In genomic region chr2:102703748-102704147, GRCh38 we compare ENCODE assay signal across 8 cellular contexts. TPM values are rescaled to one million over a fixed set of nuclear protein-coding genes. Genes with fewer than 3 reads are reported as not detected.
DNase-seq lines count a peak whose midpoint lies in the region; ATAC-seq and TF ChIP-seq lines count a peak whose summit lies in the region.

No MANE protein-coding gene starts in this region.

- no peak overlapping the region for H3K4me3 Mint-ChIP-seq in nephron
- no peak overlapping the region for H3K4me3 Mint-ChIP-seq in activated naive CD8-positive, alpha-beta T cell treated with anti-CD3 and anti-CD28 coated beads, Interleukin-2, amount 50 U/mL, for 24 hours

- no peak overlapping the region for H3K27ac Mint-ChIP-seq in nephron
- no peak overlapping the region for H3K27ac Mint-ChIP-seq in activated naive CD8-positive, alpha-beta T cell treated with anti-CD3 and anti-CD28 coated beads, Interleukin-2, amount 50 U/mL, for 24 hours

- H3K4me3 ChIP-seq in cardiac fibroblast (replicated peaks in 1 of 2; ENCODE audit: low read depth in 2 of 2, low read length in 2 of 2) = no peak overlapping the region

- no peaks in the 10 kb centered on the region for H3K27me3 Mint-ChIP-seq in nephron (ENCODE audit: low read depth)
- peaks cover 2% of the 10 kb centered on the region for H3K27me3 Mint-ChIP-seq in activated naive CD8-positive, alpha-beta T cell treated with anti-CD3 and anti-CD28 coated beads, Interleukin-2, amount 50 U/mL, for 24 hours

- no peaks in the 10 kb centered on the region for H3K9me3 Mint-ChIP-seq in nephron
- H3K9me3 Mint-ChIP-seq in activated naive CD8-positive, alpha-beta T cell treated with anti-CD3 and anti-CD28 coated beads, Interleukin-2, amount 50 U/mL, for 24 hours = no peaks in the 10 kb centered on the region

- peak; percentile 21 for TF ChIP-seq CTCF in cardiac fibroblast (IDR thresholded peaks at IDR 0.05; ENCODE audit: low read depth, low read length)
- TF ChIP-seq CTCF in nephron (IDR thresholded peaks at IDR 0.05; ENCODE audit: unreplicated experiment in 3 of 3) = peak; percentile 29 to 50 (median 40)

- H3K36me3 Mint-ChIP-seq in nephron (ENCODE audit: low read depth) = no peaks in the 10 kb centered on the region
- no peaks in the 10 kb centered on the region for H3K36me3 Mint-ChIP-seq in activated naive CD8-positive, alpha-beta T cell treated with anti-CD3 and anti-CD28 coated beads, Interleukin-2, amount 50 U/mL, for 24 hours (ENCODE audit: low read depth)

- DNase-seq in Right ventricle myocardium inferior (ENCODE audit: missing footprints) (no peak), cardiac septum (ENCODE audit: low spot score) (no peak), NCI-H146 (lab: John Stamatoyannopoulos, UW) (peak; percentile 57), cardiac fibroblast (ENCODE audit: low read depth in 2 of 2) (peak; percentile 34 to 49), NCI-H187 treated with DMSO at 0.1 percent for 48 hours (lab: John Stamatoyannopoulos, UW) (no peak)
- no peak for DNase-seq in activated naive CD8-positive, alpha-beta T cell treated with anti-CD3 and anti-CD28 coated beads, Interleukin-2, amount 50 U/mL, for 24 hours

- intact Hi-C loops in Right ventricle myocardium inferior (cut with DNase I) = loop anchor here (2.0 kb wide), 1 partner anchor 231 kb away; the partner anchor contains the start of gene SLC9A4
- intact Hi-C loops in cardiac septum (cut with DNase I) = loop anchor here (5.0 kb wide), 2 partner anchors 181 to 231 kb away; partner anchors contain the start of gene SLC9A4

- peaks cover 6% of the 10 kb centered on the region for H3K4me1 Mint-ChIP-seq in nephron
- no peaks in the 10 kb centered on the region for H3K4me1 Mint-ChIP-seq in activated naive CD8-positive, alpha-beta T cell treated with anti-CD3 and anti-CD28 coated beads, Interleukin-2, amount 50 U/mL, for 24 hours

- peak; percentile 48 for ATAC-seq in Right ventricle myocardium inferior
- no peak for ATAC-seq in activated naive CD8-positive, alpha-beta T cell treated with anti-CD3 and anti-CD28 coated beads, Interleukin-2, amount 50 U/mL, for 24 hours
- ATAC-seq in HG02970 (IDR thresholded peaks at IDR 0.05; ENCODE audit: low FRiP score, unreplicated experiment) = no peak

RNA-seq across cellular contexts. Expression of gene TMEM182, which starts 58.1 kb away (rescaled TPM):
- total RNA-seq in Right ventricle myocardium inferior = 175 TPM
- total RNA-seq in cardiac septum = 135 TPM

Comparison
In these comparisons a context has a peak if more than half of its experiments do, and no peak if none do; other contexts are left out.
1. DNase-seq: peak in NCI-H146 (single experiment) and cardiac fibroblast (2 of 2); none in Right ventricle myocardium inferior (single experiment), cardiac septum (single experiment), activated naive CD8-positive, alpha-beta T cell treated with anti-CD3 and anti-CD28 coated beads, Interleukin-2, amount 50 U/mL, for 24 hours (single experiment) and NCI-H187 treated with DMSO at 0.1 percent for 48 hours (single experiment).